10 cellular contexts compared by ENCODE assay signal in genomic region chr2:19488009-19488691, GRCh38.
DNase-seq lines count a peak whose midpoint lies in the region; ATAC-seq and TF ChIP-seq lines count a peak whose summit lies in the region.
"Had no signal": no experiment of that assay in that cellular context is flagged by ENCODE, and none has a peak within 500 bp of the region (broad histone marks: within the 10 kb centered on the region; RNA-seq: fewer than 3 reads in every experiment).

No MANE protein-coding gene starts in this region.

- dilution Hi-C loops in mammary epithelial cell (cut with HindIII; ENCODE audit: low sequenced_read_pairs), result no loop called here

- BruUV-seq in mammary epithelial cell (replicated peaks; lab: Mats Ljungman, UMichigan), result no TSS peak

- H3K27ac Mint-ChIP-seq in endothelial cell (ENCODE audit: unreplicated experiment), result no peak overlapping the region
- H3K27ac Mint-ChIP-seq: stimulated activated memory B cell treated with anti-CD40 and anti-IgM and Interleukin-4, amounts not matched to agents 10 μg/mL and 1 μg/mL and 100 μg/mL, for 72 hours had no signal

- H3K27me3 Mint-ChIP-seq in endothelial cell (ENCODE audit: unreplicated experiment), result no peaks in the 10 kb centered on the region

- H3K4me2 ChIP-seq in mammary epithelial cell (ENCODE audit: insufficient read depth, low read depth, low read length), result peak overlapping the region; percentile 39

- no peaks in the 10 kb centered on the region for H3K9me3 Mint-ChIP-seq in endothelial cell (ENCODE audit: unreplicated experiment)
- H3K9me3 Mint-ChIP-seq: stimulated activated memory B cell treated with anti-CD40 and anti-IgM and Interleukin-4, amounts not matched to agents 10 μg/mL and 1 μg/mL and 100 μg/mL, for 72 hours had no signal

- WGBS in mammary epithelial cell (ENCODE audit: low coverage, missing lambda C conversion rate), result 27% methylated on average over 4 of the region's 4 CpGs
- WGBS in thyroid gland, 2 donors, result 56 to 59% methylated on average over 4 of the region's 4 CpGs

- no peak for TF ChIP-seq POLR2A in thyroid gland (IDR thresholded peaks at IDR 0.05)

- DNase-seq in DMS53 (lab: John Stamatoyannopoulos, UW) (peak; percentile 60), mammary epithelial cell (peak; percentile 95), thyroid gland (no peak), NCI-H187 (lab: John Stamatoyannopoulos, UW) (no peak), foreskin melanocyte (no peak), endothelial cell (ENCODE audit: low spot score) (no peak)
- DNase-seq: activated CD4-positive, alpha-beta T cell treated with anti-CD3 and anti-CD28 coated beads for 1 hour had no signal

- H3K4me3 ChIP-seq in mammary epithelial cell (replicated peaks in 1 of 3; ENCODE audit: insufficient read depth in 1 of 3, low read depth in 2 of 3, low read length in 3 of 3), result no peak overlapping the region
- H3K4me3 ChIP-seq in thyroid gland (replicated peaks in 1 of 3), result no peak overlapping the region

- no peaks in the 10 kb centered on the region for H3K79me2 ChIP-seq in mammary epithelial cell (ENCODE audit: insufficient read depth, low read length)

- H3K9me3 ChIP-seq in mammary epithelial cell (replicated peaks; ENCODE audit: insufficient read depth, low read length) (no peaks in the 10 kb centered on the region), thyroid gland (no peaks in the 10 kb centered on the region)

- ATAC-seq in GM21447 (IDR thresholded peaks at IDR 0.05; ENCODE audit: unreplicated experiment) (peak; percentile 92), HG03460 (IDR thresholded peaks at IDR 0.05; ENCODE audit: unreplicated experiment) (peak; percentile 92)
- ATAC-seq: stimulated activated memory B cell treated with anti-CD40 and anti-IgM and Interleukin-4, amounts not matched to agents 10 μg/mL and 1 μg/mL and 100 μg/mL, for 72 hours had no signal

- in situ Hi-C loops in mammary epithelial cell (cut with MboI; ENCODE audit: low sequenced_read_pairs in 2 of 2), result no loop called here

- H3K4me3 Mint-ChIP-seq in endothelial cell (ENCODE audit: unreplicated experiment), result no peak overlapping the region
- H3K4me3 Mint-ChIP-seq: stimulated activated memory B cell treated with anti-CD40 and anti-IgM and Interleukin-4, amounts not matched to agents 10 μg/mL and 1 μg/mL and 100 μg/mL, for 72 hours had no signal

- H3K27me3 ChIP-seq in mammary epithelial cell (ENCODE audit: insufficient read depth, low read length) (no peaks in the 10 kb centered on the region), thyroid gland (no peaks in the 10 kb centered on the region)

- TF ChIP-seq CTCF in mammary epithelial cell (conservative IDR thresholded peaks at IDR 0.05 in 1 of 2, IDR thresholded peaks at IDR 0.05 in 1 of 2; ENCODE audit: extremely low read depth in 1 of 2, insufficient read depth in 1 of 2, low read depth in 1 of 2, low read length in 2 of 2) (no peak), thyroid gland (IDR thresholded peaks at IDR 0.05) (no peak), endothelial cell (IDR thresholded peaks at IDR 0.05; ENCODE audit: unreplicated experiment) (no peak)

- H3K36me3 ChIP-seq in mammary epithelial cell (ENCODE audit: insufficient read depth, low read length) (no peaks in the 10 kb centered on the region), thyroid gland (no peaks in the 10 kb centered on the region)

- peak overlapping the region; percentile 70 for H2AFZ ChIP-seq in mammary epithelial cell (ENCODE audit: low read depth, low read length)

- no peaks in the 10 kb centered on the region for H4K20me1 ChIP-seq in mammary epithelial cell (ENCODE audit: insufficient read depth, low read length)

- intact Hi-C loops in mammary epithelial cell (cut with micrococcal nuclease), result loop anchor here (1.0 kb wide), 1 partner anchor 50 kb away; no protein-coding TSS in a partner anchor
- intact Hi-C loops in thyroid gland (cut with DNase I), result no loop called here

- CTCF ChIA-PET in mammary epithelial cell (lab: Charles Lee; ENCODE audit: low non-redundant PET), result interaction anchor here (0.6 kb wide), 1 partner anchor 1204 kb away, joined by 3 read pairs; no protein-coding TSS in a partner anchor

- H3K27ac ChIP-seq in mammary epithelial cell (ENCODE audit: insufficient read depth, low read depth, low read length) (peak overlapping the region; percentile 81), thyroid gland (no peak overlapping the region)

- H3K9ac ChIP-seq in mammary epithelial cell (ENCODE audit: insufficient read depth, low read length), result peak overlapping the region; percentile 0

- no peaks in the 10 kb centered on the region for H3K36me3 Mint-ChIP-seq in endothelial cell (ENCODE audit: low read depth, unreplicated experiment)
- H3K36me3 Mint-ChIP-seq: stimulated activated memory B cell treated with anti-CD40 and anti-IgM and Interleukin-4, amounts not matched to agents 10 μg/mL and 1 μg/mL and 100 μg/mL, for 72 hours had no signal

- H3K4me1 Mint-ChIP-seq in endothelial cell (ENCODE audit: unreplicated experiment), result peaks cover 6% of the 10 kb centered on the region
- H3K4me1 Mint-ChIP-seq: stimulated activated memory B cell treated with anti-CD40 and anti-IgM and Interleukin-4, amounts not matched to agents 10 μg/mL and 1 μg/mL and 100 μg/mL, for 72 hours had no signal

- peaks cover 13% of the 10 kb centered on the region for H3K4me1 ChIP-seq in mammary epithelial cell (ENCODE audit: insufficient read depth, low read length)
- no peaks in the 10 kb centered on the region for H3K4me1 ChIP-seq in thyroid gland

Comparison
In these comparisons a context has a peak if more than half of its experiments do, and no peak if none do; other contexts are left out.
1. DNase-seq: peak in DMS53 (single experiment) and mammary epithelial cell (single experiment); none in thyroid gland (0 of 2), NCI-H187 (0 of 2), foreskin melanocyte (single experiment) and endothelial cell (single experiment).